16 cellular contexts compared by ENCODE assay signal in genomic region chr11:32050256-32050655, GRCh38. TPM values are rescaled to one million over a fixed set of nuclear protein-coding genes. Genes with fewer than 3 reads are reported as not detected.
DNase-seq lines count a peak whose midpoint lies in the region; ATAC-seq and TF ChIP-seq lines count a peak whose summit lies in the region.
"Had no signal": no experiment of that assay in that cellular context is flagged by ENCODE, and none has a peak within 500 bp of the region (broad histone marks: within the 10 kb centered on the region; RNA-seq: fewer than 3 reads in every experiment).

No MANE protein-coding gene starts in this region.

- CTCF ChIA-PET in WTC11 (lab: Charles Lee), result interaction anchor here (0.8 to 1.1 kb wide), 3 partner anchors 104 to 150 kb away, joined by 3 read pairs; no protein-coding TSS in a partner anchor

- no peaks in the 10 kb centered on the region for H3K4me1 ChIP-seq in prostate gland (replicated peaks)

- H3K27ac Mint-ChIP-seq in WTC11, result no peak overlapping the region
- H3K27ac Mint-ChIP-seq: CD4-positive, alpha-beta memory T cell had no signal

- in situ Hi-C loops in GM13977 (cut with MboI; ENCODE audit: low pct_unique_long_range_greater_than_20kb, low sequenced_read_pairs, unreplicated experiment), result no loop called here

- WGBS in prostate gland, result 54% methylated on average over 4 of the region's 4 CpGs

- no peak overlapping the region for H3K4me3 ChIP-seq in prostate gland
- H3K4me3 ChIP-seq: GM23248 had no signal

- no peak overlapping the region for H3K27ac ChIP-seq in prostate gland
- H3K27ac ChIP-seq: GM23248 had no signal

- no peak for TF ChIP-seq POLR2A in prostate gland (IDR thresholded peaks at IDR 0.05)

- POLR2A ChIA-PET in WTC11 (lab: Charles Lee), result no interaction called here

- H3K9me3 ChIP-seq in prostate gland, result no peaks in the 10 kb centered on the region

- peak; percentile 17 for DNase-seq in NCI-H748 (lab: John Stamatoyannopoulos, UW; ENCODE audit: unreplicated experiment)
- no peak for DNase-seq in NCI-H748 treated with DMSO at 0.1 percent for 48 hours (lab: John Stamatoyannopoulos, UW)
- DNase-seq in NCI-H526 treated with DMSO at 0.1 percent for 48 hours (lab: John Stamatoyannopoulos, UW), result peak; percentile 19
- peak; percentile 42 for DNase-seq in prostate gland (ENCODE audit: low spot score)
- DNase-seq in GM13977 (ENCODE audit: low spot score), result no peak
- DNase-seq in WTC11 (ENCODE audit: low spot score), result no peak
- DNase-seq: C1 segment of cervical spinal cord; Calu3; CD4-positive, alpha-beta memory T cell; COR-L47; DMS53; DMS79 treated with DMSO at 0.1 percent for 48 hours; GF-D8; GM23248; H7; HCEC 1CT had no signal

- no peaks in the 10 kb centered on the region for H3K27me3 ChIP-seq in prostate gland (replicated peaks; ENCODE audit: insufficient read depth)

- H3K36me3 ChIP-seq in prostate gland, result no peaks in the 10 kb centered on the region

- no peak overlapping the region for H3K4me3 Mint-ChIP-seq in WTC11
- H3K4me3 Mint-ChIP-seq: CD4-positive, alpha-beta memory T cell had no signal

- intact Hi-C loops in prostate gland (cut with DNase I), result no loop called here

- H3K4me1 Mint-ChIP-seq in WTC11, result peaks cover 11% of the 10 kb centered on the region; the same call in 1 of the 2 replicates
- H3K4me1 Mint-ChIP-seq: CD4-positive, alpha-beta memory T cell had no signal

- H3K36me3 Mint-ChIP-seq in WTC11, result no peaks in the 10 kb centered on the region
- H3K36me3 Mint-ChIP-seq: CD4-positive, alpha-beta memory T cell had no signal

- no peak for ATAC-seq in WTC11

- peaks cover 5% of the 10 kb centered on the region for H3K27me3 Mint-ChIP-seq in WTC11 (ENCODE audit: low read depth)

- peaks cover 13% of the 10 kb centered on the region for H3K9me3 Mint-ChIP-seq in WTC11
- H3K9me3 Mint-ChIP-seq: CD4-positive, alpha-beta memory T cell had no signal

- TF ChIP-seq CTCF in prostate gland (IDR thresholded peaks at IDR 0.05) (no peak), GM13977 (IDR thresholded peaks at IDR 0.05; ENCODE audit: extremely low read depth, insufficient read depth, missing control alignments) (no peak), WTC11 (IDR thresholded peaks at IDR 0.05) (no peak)

TF ChIP-seq in WTC11, 78 proteins besides CTCF, POLR2A, EP300 and RAD21:
- TF ChIP-seq PRDM15 (CRISPR knock-in tag; IDR thresholded peaks at IDR 0.05), result no peak
- TF ChIP-seq IRF2 (CRISPR knock-in tag; IDR thresholded peaks at IDR 0.05; ENCODE audit: borderline replicate concordance, low read depth), result no peak
- no peak for TF ChIP-seq SMAD4 (CRISPR knock-in tag; IDR thresholded peaks at IDR 0.05)
- TF ChIP-seq ZBTB43 (CRISPR knock-in tag; IDR thresholded peaks at IDR 0.05), result no peak
- TF ChIP-seq ELF4 (CRISPR knock-in tag; IDR thresholded peaks at IDR 0.05; ENCODE audit: low read depth), result no peak
- no peak for TF ChIP-seq TCF7 (CRISPR knock-in tag; IDR thresholded peaks at IDR 0.05; ENCODE audit: low read depth)
- no peak for TF ChIP-seq MXD4 (CRISPR knock-in tag; IDR thresholded peaks at IDR 0.05; ENCODE audit: borderline replicate concordance)
- no peak for TF ChIP-seq KAT7 (CRISPR knock-in tag; IDR thresholded peaks at IDR 0.05; ENCODE audit: borderline replicate concordance)
- TF ChIP-seq NFYB (CRISPR knock-in tag; conservative IDR thresholded peaks at IDR 0.05; ENCODE audit: low read depth), result no peak
- TF ChIP-seq MLX (CRISPR knock-in tag; IDR thresholded peaks at IDR 0.05), result no peak
- no peak for TF ChIP-seq ETV6 (CRISPR knock-in tag; IDR thresholded peaks at IDR 0.05)
- TF ChIP-seq ZNF423 (CRISPR knock-in tag; IDR thresholded peaks at IDR 0.05), result no peak
- no peak for TF ChIP-seq ZNF263 (CRISPR knock-in tag; IDR thresholded peaks at IDR 0.05; ENCODE audit: low read depth)
- no peak for TF ChIP-seq IRF1 (CRISPR knock-in tag; IDR thresholded peaks at IDR 0.05)
- TF ChIP-seq RELA (CRISPR knock-in tag; IDR thresholded peaks at IDR 0.05; ENCODE audit: borderline replicate concordance), result no peak
- TF ChIP-seq TP53 (CRISPR knock-in tag; IDR thresholded peaks at IDR 0.05), result no peak
- TF ChIP-seq GRHL2 (CRISPR knock-in tag; IDR thresholded peaks at IDR 0.05; ENCODE audit: insufficient replicate concordance, severe bottlenecking), result no peak
TF ChIP-seq in WTC11: peak in this region for 0.

RNA-seq across cellular contexts. Expression of gene RCN1, which starts 40.6 kb away (rescaled TPM):
- total RNA-seq in prostate gland (100 to 1,000 TPM in 1 of 2 donors, 10 to 100 TPM in 1; 63.6 to 105 TPM), WTC11 (2021) (96.2 to 111 TPM (median 105 TPM) in 3 replicates)

Comparison
In these comparisons a context has a peak if more than half of its experiments do, and no peak if none do; other contexts are left out.
1. DNase-seq: peak in NCI-H748 (single experiment), NCI-H526 treated with DMSO at 0.1 percent for 48 hours (single experiment) and prostate gland (single experiment); none in NCI-H748 treated with DMSO at 0.1 percent for 48 hours (single experiment), GM13977 (single experiment) and WTC11 (single experiment).